ENCODE assay signal across 9 cellular contexts in the genomic region with DNA sequence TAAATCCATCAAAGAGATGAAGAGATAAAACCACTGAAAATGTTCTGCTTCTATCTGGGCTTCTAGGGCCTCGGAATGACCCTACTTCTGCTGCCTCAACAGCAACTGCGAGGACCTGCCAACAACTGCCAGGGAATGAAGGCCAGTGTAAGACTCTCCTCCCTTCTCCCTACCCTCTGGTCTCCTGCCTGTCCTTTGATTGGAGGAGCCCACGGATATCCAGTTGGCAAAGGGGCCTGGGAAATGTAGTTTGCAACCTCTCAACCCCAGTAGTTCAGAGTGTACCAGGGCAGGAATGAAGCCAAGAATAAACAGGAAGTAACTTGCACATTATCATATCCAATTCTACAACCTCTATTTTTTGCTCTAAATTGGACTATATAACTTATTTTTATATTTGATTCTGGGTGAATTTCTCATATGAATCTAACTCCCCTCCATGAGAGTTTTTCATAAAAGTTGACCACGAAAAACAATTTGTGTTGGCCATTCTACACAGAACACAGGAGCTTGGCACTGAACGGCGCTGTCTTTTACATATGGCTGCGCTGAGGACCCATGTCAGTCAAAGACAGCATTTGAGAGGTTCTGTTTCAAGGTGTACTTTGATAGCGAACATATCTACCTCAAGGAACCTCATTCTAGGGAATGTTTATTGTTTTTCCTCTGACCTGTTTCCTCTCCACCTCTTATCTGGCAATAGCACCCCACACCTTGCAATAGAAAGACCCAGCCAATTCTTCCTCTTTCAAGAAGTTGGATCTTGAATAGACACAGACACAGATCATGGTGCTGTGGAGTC.
DNase-seq lines count a peak whose midpoint lies in the region; ATAC-seq and TF ChIP-seq lines count a peak whose summit lies in the region.
"Had no signal": no experiment of that assay in that cellular context is flagged by ENCODE, and none has a peak within 500 bp of the region (broad histone marks: within the 10 kb centered on the region; RNA-seq: fewer than 3 reads in every experiment).

No MANE protein-coding gene starts in this region.

- ATAC-seq in HG02759 (IDR thresholded peaks at IDR 0.05; ENCODE audit: unreplicated experiment): no peak

- H3K27ac ChIP-seq in colonic mucosa: no peak overlapping the region
- H3K27ac ChIP-seq: 22Rv1 had no signal

- no peaks in the 10 kb centered on the region for H3K4me1 ChIP-seq in colonic mucosa

- H3K27ac Mint-ChIP-seq in neural crest cell (ENCODE audit: unreplicated experiment): no peak overlapping the region

- H3K36me3 ChIP-seq in colonic mucosa: no peaks in the 10 kb centered on the region

- H3K27me3 ChIP-seq in colonic mucosa: no peaks in the 10 kb centered on the region

- H3K9me3 ChIP-seq in colonic mucosa: no peaks in the 10 kb centered on the region

- DNase-seq in NCI-H1417 (lab: John Stamatoyannopoulos, UW): peak; percentile 9 to 38 (median 13)
- no peak for DNase-seq in NCI-H1417 treated with DMSO at 0.1 percent for 48 hours (lab: John Stamatoyannopoulos, UW)
- peak; percentile 16 for DNase-seq in NCI-H774 (lab: John Stamatoyannopoulos, UW)
- peak; percentile 54 for DNase-seq in colonic mucosa
- DNase-seq in neural crest cell (ENCODE audit: low read depth, low spot score): peak; percentile 11
- DNase-seq in GM19238 (ENCODE audit: insufficient read length, low spot score): no peak
- DNase-seq in posterior vena cava (ENCODE audit: low spot score): no peak

- peaks cover 5% of the 10 kb centered on the region for H3K4me1 Mint-ChIP-seq in neural crest cell

- no peak overlapping the region for H3K9ac ChIP-seq in colonic mucosa (ENCODE audit: low read depth in 2 of 2, low read length in 2 of 2)

- intact Hi-C loops in colonic mucosa (cut with DNase I) (loop anchor here (10.0 kb wide), 2 partner anchors 62 to 182 kb away; no protein-coding TSS in a partner anchor), posterior vena cava (cut with DNase I) (no loop called here)

- H3K4me3 Mint-ChIP-seq in neural crest cell: no peak overlapping the region

- no peak overlapping the region for H3K4me3 ChIP-seq in colonic mucosa

- no peak for TF ChIP-seq CTCF in colonic mucosa (IDR thresholded peaks at IDR 0.05)
- TF ChIP-seq CTCF in neural crest cell (conservative IDR thresholded peaks at IDR 0.05): no peak

- H3K36me3 Mint-ChIP-seq in neural crest cell (ENCODE audit: low read depth): no peaks in the 10 kb centered on the region

- peaks cover 7% of the 10 kb centered on the region for H3K9me3 Mint-ChIP-seq in neural crest cell

- H3K27me3 Mint-ChIP-seq in neural crest cell (ENCODE audit: low read depth): peaks cover 2% of the 10 kb centered on the region

Comparison
In these comparisons a context has a peak if more than half of its experiments do, and no peak if none do; other contexts are left out.
1. DNase-seq: peak in NCI-H1417 (3 of 3), NCI-H774 (single experiment), colonic mucosa (single experiment) and neural crest cell (single experiment); none in NCI-H1417 treated with DMSO at 0.1 percent for 48 hours (single experiment), GM19238 (single experiment) and posterior vena cava (single experiment).